ENCODE assay signal across 8 cellular contexts in genomic region chr6:13328875-13329183, GRCh38. TPM values are rescaled to one million over a fixed set of nuclear protein-coding genes. Genes with fewer than 3 reads are reported as not detected.
DNase-seq lines count a peak whose midpoint lies in the region; ATAC-seq, FAIRE-seq and TF ChIP-seq lines count a peak whose summit lies in the region.

No MANE protein-coding gene starts in this region.

- no peaks in the 10 kb centered on the region for H3K9me3 Mint-ChIP-seq in CD8-positive, alpha-beta T cell
- no peaks in the 10 kb centered on the region for H3K9me3 Mint-ChIP-seq in effector memory CD8-positive, alpha-beta T cell

- peaks cover 22% of the 10 kb centered on the region for H3K4me1 Mint-ChIP-seq in CD8-positive, alpha-beta T cell (ENCODE audit: low read depth)
- peaks cover 10 to 21% of the 10 kb centered on the region in 2 donors for H3K4me1 Mint-ChIP-seq in effector memory CD8-positive, alpha-beta T cell (ENCODE audit: low read depth in 2 of 2)

- TF ChIP-seq CTCF in CD8-positive, alpha-beta T cell (IDR thresholded peaks at IDR 0.05), result no peak
- TF ChIP-seq CTCF in Loucy (conservative IDR thresholded peaks at IDR 0.05; ENCODE audit: low read length), result no peak

- H4K8ac ChIP-seq in neuronal stem cell (ENCODE audit: low read depth, low read length), result no peak overlapping the region

- no peaks in the 10 kb centered on the region for H3K27me3 Mint-ChIP-seq in CD8-positive, alpha-beta T cell (ENCODE audit: low read depth)
- no peaks in the 10 kb centered on the region for H3K27me3 Mint-ChIP-seq in effector memory CD8-positive, alpha-beta T cell

- H3F3A ChIP-seq in Loucy (ENCODE audit: low read depth), result peaks cover 2% of the 10 kb centered on the region; the same call in 1 of the 2 replicates

- POLR2A ChIA-PET in CD8-positive, alpha-beta T cell (lab: Charles Lee), result interaction anchor here (0.7 to 2.7 kb wide), 12 partner anchors 18 to 384 kb away, joined by 3 to 13 read pairs (median 4); partner anchors contain the start of genes GFOD1, NOL7 and SIRT5

- H3K4me3 ChIP-seq in CD8-positive, alpha-beta T cell (ENCODE audit: low read depth, low read length), result peak overlapping the region; percentile 86
- H3K4me3 ChIP-seq in Loucy (ENCODE audit: low read length, poor library complexity, severe bottlenecking) (peak overlapping the region; percentile 94), neuronal stem cell (ENCODE audit: low read length in 2 of 2) (peak overlapping the region; percentile 82 to 89)

- H3K4ac ChIP-seq in neuronal stem cell (ENCODE audit: low read length), result no peak overlapping the region

- no peak for FAIRE-seq in H54 (lab: Jason Lieb, UNC)

- H3K27me3 ChIP-seq in CD8-positive, alpha-beta T cell (ENCODE audit: insufficient read depth, low read length), result no peaks in the 10 kb centered on the region
- H3K27me3 ChIP-seq in Loucy (ENCODE audit: insufficient read depth, low read length, poor library complexity, severe bottlenecking), result no peaks in the 10 kb centered on the region
- H3K27me3 ChIP-seq in neuronal stem cell (ENCODE audit: control insufficient read depth in 3 of 3, insufficient read depth in 3 of 3, low read depth in 1 of 3, low read length in 3 of 3), result peaks cover 0 to 10% (median 0%) of the 10 kb centered on the region in 3 experiments

- no peaks in the 10 kb centered on the region for H3K9me3 ChIP-seq in CD8-positive, alpha-beta T cell (ENCODE audit: low read length)
- H3K9me3 ChIP-seq in Loucy (ENCODE audit: insufficient read depth, low read depth, low read length) (no peaks in the 10 kb centered on the region), neuronal stem cell (replicated peaks in 1 of 2; ENCODE audit: control insufficient read depth in 2 of 2, insufficient read depth in 1 of 2, low read depth in 1 of 2, low read length in 2 of 2) (no peaks in the 10 kb centered on the region)

- DNase-seq in CD8-positive, alpha-beta T cell, result no peak
- no peak for DNase-seq in effector memory CD8-positive, alpha-beta T cell
- DNase-seq in neuronal stem cell (ENCODE audit: low spot score) (no peak), A172 (ENCODE audit: low spot score) (no peak), NCI-H226 (no peak), HPDE6-E6E7 (ENCODE audit: extremely low spot score) (no peak), H54 (ENCODE audit: insufficient read length, low spot score) (no peak)

- peaks cover 4% of the 10 kb centered on the region for H3K36me3 ChIP-seq in CD8-positive, alpha-beta T cell (ENCODE audit: insufficient read depth, low read length)
- H3K36me3 ChIP-seq in Loucy (ENCODE audit: insufficient read depth, low read length) (no peaks in the 10 kb centered on the region; the same call in 1 of the 2 replicates), neuronal stem cell (replicated peaks in 1 of 2; ENCODE audit: control insufficient read depth in 2 of 2, insufficient read depth in 2 of 2, low read length in 2 of 2) (peaks cover 3 to 27% of the 10 kb centered on the region in 2 donors)

- TF ChIP-seq POLR2A in H54 (IDR thresholded peaks at IDR 0.05; ENCODE audit: low read depth, low read length), result no peak

- H3K4me2 ChIP-seq in Loucy (ENCODE audit: low read depth, low read length, poor library complexity, severe bottlenecking) (peak overlapping the region; percentile 79), neuronal stem cell (ENCODE audit: insufficient read depth, low read length, poor library complexity, severe bottlenecking) (peak overlapping the region; percentile 81)

- H3K9me2 ChIP-seq in Loucy (replicated peaks; ENCODE audit: low read depth, low read length), result no peaks in the 10 kb centered on the region

- H3K36me3 Mint-ChIP-seq in CD8-positive, alpha-beta T cell, result peaks cover 29% of the 10 kb centered on the region
- peaks cover 17% of the 10 kb centered on the region for H3K36me3 Mint-ChIP-seq in effector memory CD8-positive, alpha-beta T cell (ENCODE audit: insufficient read depth)

- peak overlapping the region; percentile 96 for H3K4me3 Mint-ChIP-seq in CD8-positive, alpha-beta T cell
- H3K4me3 Mint-ChIP-seq in effector memory CD8-positive, alpha-beta T cell, result peak overlapping the region; percentile 88 to 89

- H3K9ac ChIP-seq in Loucy (ENCODE audit: low read depth, low read length, poor library complexity, severe bottlenecking), result peak overlapping the region; percentile 92
- peak overlapping the region; percentile 89 for H3K9ac ChIP-seq in neuronal stem cell (ENCODE audit: low read depth, low read length, poor library complexity)

- no peak for ATAC-seq in CD8-positive, alpha-beta T cell
- ATAC-seq in effector memory CD8-positive, alpha-beta T cell (replicated peaks), result peak; percentile 1

- peaks cover 24% of the 10 kb centered on the region for H3K79me2 ChIP-seq in Loucy (ENCODE audit: insufficient read depth, low read length)

- no peak overlapping the region for H2BK15ac ChIP-seq in neuronal stem cell (ENCODE audit: low read length)

- intact Hi-C loops in CD8-positive, alpha-beta T cell (cut with DNase I, micrococcal nuclease), result loop anchor here (1.0 to 10.0 kb wide), 10 partner anchors 98 to 1792 kb away; partner anchors contain the start of genes NOL7 (in 2 of the 2), RANBP9 (in 2 of the 2), SIRT5 (in 2 of the 2) and TMEM170B (in 2 of the 2)

- H3K18ac ChIP-seq in neuronal stem cell (ENCODE audit: low read length), result peak overlapping the region; percentile 96

- CTCF ChIA-PET in CD8-positive, alpha-beta T cell (lab: Charles Lee), result interaction anchor here (0.7 to 3.3 kb wide), 5 partner anchors 10 to 738 kb away, joined by 3 to 17 read pairs (median 8); partner anchors contain the start of gene SIRT5

- no peak overlapping the region for H2AK5ac ChIP-seq in neuronal stem cell (ENCODE audit: low read depth, low read length)

- peaks cover 9% of the 10 kb centered on the region for H3K4me1 ChIP-seq in CD8-positive, alpha-beta T cell (ENCODE audit: insufficient read depth, low read length)
- H3K4me1 ChIP-seq in Loucy (ENCODE audit: insufficient read depth, low read length, poor library complexity, severe bottlenecking), result peaks cover 29% of the 10 kb centered on the region
- H3K4me1 ChIP-seq in neuronal stem cell (ENCODE audit: control insufficient read depth in 2 of 2, insufficient read depth in 1 of 2, low read depth in 1 of 2, low read length in 2 of 2), result peaks cover 2 to 4% of the 10 kb centered on the region in 2 donors

- no CpG with 5 or more reads among the region's 2 CpGs for WGBS in neuronal stem cell (ENCODE audit: extremely low coverage in 2 of 2, insufficient read length in 2 of 2, insufficient replicate concordance in 1 of 2), 2 donors

- H3K79me1 ChIP-seq in neuronal stem cell (ENCODE audit: low read depth, low read length), result no peaks in the 10 kb centered on the region

- H3K14ac ChIP-seq in neuronal stem cell (ENCODE audit: low read length), result peak overlapping the region; percentile 49

- H3K27ac Mint-ChIP-seq in CD8-positive, alpha-beta T cell, result peak overlapping the region; percentile 99
- peak overlapping the region; percentile 94 to 97 for H3K27ac Mint-ChIP-seq in effector memory CD8-positive, alpha-beta T cell

- H2BK120ac ChIP-seq in neuronal stem cell (ENCODE audit: low read depth, low read length), result no peak overlapping the region

- no peak overlapping the region for H2BK5ac ChIP-seq in neuronal stem cell (ENCODE audit: low read length)

- H2AFZ ChIP-seq in Loucy (ENCODE audit: low read length), result peak overlapping the region; percentile 81
- peak overlapping the region; percentile 94 for H2AFZ ChIP-seq in neuronal stem cell (ENCODE audit: low read length)

- H4K20me1 ChIP-seq in Loucy (ENCODE audit: insufficient read depth, low read length, poor library complexity, severe bottlenecking), result no peaks in the 10 kb centered on the region

- H4K91ac ChIP-seq in neuronal stem cell (ENCODE audit: low read depth, low read length, poor library complexity), result no peak overlapping the region

- no peak overlapping the region for H2BK12ac ChIP-seq in neuronal stem cell (ENCODE audit: low read length)

- H3K23ac ChIP-seq in neuronal stem cell (ENCODE audit: low read depth, low read length, poor library complexity), result peak overlapping the region; percentile 56

- H3K27ac ChIP-seq in CD8-positive, alpha-beta T cell (ENCODE audit: low read depth, low read length), result peak overlapping the region; percentile 81
- no peak overlapping the region for H3K27ac ChIP-seq in neuronal stem cell (replicated peaks; ENCODE audit: low read length)

RNA-seq across cellular contexts. Expression of gene TBC1D7, which starts 0.5 kb away (rescaled TPM):
- 10 to 100 TPM; 13.7 to 16.0 TPM for total RNA-seq in CD8-positive, alpha-beta T cell
- polyA plus RNA-seq in neuronal stem cell (2013, experiment 1 of 2), result 35.5 TPM
- 37.0 TPM for polyA plus RNA-seq in neuronal stem cell (2013, experiment 2 of 2)
- 29.7 and 52.5 TPM in 2 replicates for total RNA-seq in A172 (2014; rRNA removed; shearing (Covaris generic))
